16 cellular contexts compared by ENCODE assay signal in the genomic region with DNA sequence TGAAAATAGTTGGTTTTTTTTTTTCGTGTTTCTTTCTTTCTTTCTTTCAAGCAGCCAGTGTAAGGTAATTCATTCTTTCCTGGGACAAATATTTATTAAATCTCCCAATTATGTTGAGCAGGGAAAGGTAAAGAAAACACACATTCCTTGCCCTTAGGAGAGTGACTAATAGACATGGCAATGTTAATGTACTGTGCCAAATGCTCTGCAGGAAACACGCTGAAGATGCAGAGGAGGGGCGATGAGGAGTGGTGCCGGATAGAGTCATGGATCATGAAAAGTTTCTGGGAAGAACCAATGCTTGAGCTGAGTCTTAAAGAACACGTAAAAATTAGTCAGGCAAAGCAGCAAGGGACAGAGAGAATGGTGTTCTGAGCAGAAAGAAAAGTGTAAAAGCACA.
DNase-seq lines count a peak whose midpoint lies in the region; ATAC-seq lines count a peak whose summit lies in the region.
"Had no signal": no experiment of that assay in that cellular context is flagged by ENCODE, and none has a peak within 500 bp of the region (broad histone marks: within the 10 kb centered on the region; RNA-seq: fewer than 3 reads in every experiment).

No MANE protein-coding gene starts in this region.

- DNase-seq in A172 (ENCODE audit: low spot score) (peak; percentile 80), HPDE6-E6E7 (ENCODE audit: extremely low spot score) (peak; percentile 27), amniotic stem cell (lab: John Stamatoyannopoulos, UW) (peak; percentile 21), glomerular endothelial cell (ENCODE audit: extremely low read depth, low read depth, low spot score) (peak; percentile 52), ACHN (no peak), cardiac septum (ENCODE audit: low spot score) (no peak), NCI-H69 (lab: John Stamatoyannopoulos, UW) (no peak)
- DNase-seq: 8988T; activated CD4-positive, alpha-beta T cell treated with anti-CD3 and anti-CD28 coated beads, Interleukin-2, amount 10 ng/mL, durations not matched to agents 24 days and 14 days; DMS153; foreskin melanocyte; NCI-H187; nephron progenitor cell; NK-92 treated with Interleukin-12 subunit alpha and Interleukin-12 subunit beta, amount 100 ng/mL, for 24 hours; transverse colon had no signal

- no peak for ATAC-seq in GM19455 (IDR thresholded peaks at IDR 0.05; ENCODE audit: unreplicated experiment)

- intact Hi-C loops in cardiac septum (cut with DNase I): no loop called here

- in situ Hi-C loops in ACHN (cut with HindIII; ENCODE audit: low pct_ligation_motif_present, low pct_unique_long_range_greater_than_20kb, low sequenced_read_pairs): no loop called here

Comparison
In these comparisons a context has a peak if more than half of its experiments do, and no peak if none do; other contexts are left out.
1. DNase-seq: peak in A172 (single experiment), HPDE6-E6E7 (single experiment), amniotic stem cell (single experiment) and glomerular endothelial cell (single experiment); none in ACHN (single experiment), cardiac septum (single experiment) and NCI-H69 (single experiment).